ENCODE assay signal across 9 cellular contexts in genomic region chr5:57338068-57338848, GRCh38.
DNase-seq lines count a peak whose midpoint lies in the region; ATAC-seq and TF ChIP-seq lines count a peak whose summit lies in the region.
"Had no signal": no experiment of that assay in that cellular context is flagged by ENCODE, and none has a peak within 500 bp of the region (broad histone marks: within the 10 kb centered on the region; RNA-seq: fewer than 3 reads in every experiment).

No MANE protein-coding gene starts in this region.

- no peaks in the 10 kb centered on the region for H3K27me3 ChIP-seq in HL-60 (ENCODE audit: insufficient read depth, poor library complexity, severe bottlenecking)

- H3K27me3 Mint-ChIP-seq in activated T-helper 17 cell treated with anti-CD3 and anti-CD28 coated beads, Interleukin-2, amount 50 U/mL, for 72 hours = no peaks in the 10 kb centered on the region
- peaks cover 4% of the 10 kb centered on the region for H3K27me3 Mint-ChIP-seq in activated T-helper 1 cell treated with anti-CD3 and anti-CD28 coated beads, Interleukin-12 subunit alpha, Interleukin-12 subunit beta, Interleukin-2, Interleukin-4 antibody, amounts not matched to agents 30 ng/mL and 10 ng/mL and 1 ng/mL, durations not matched to agents 14 hours and 24 hours and 36 hours (ENCODE audit: insufficient read depth)

- CTCF ChIA-PET in AG04449 (lab: Yijun Ruan, JAX) = interaction anchor here (0.7 to 2.0 kb wide), 8 partner anchors 8 to 311 kb away, joined by 3 to 7 read pairs (median 4); no protein-coding TSS in a partner anchor

- H3K27ac Mint-ChIP-seq in activated T-helper 17 cell treated with anti-CD3 and anti-CD28 coated beads, Interleukin-2, amount 50 U/mL, for 72 hours = no peak overlapping the region
- no peak overlapping the region for H3K27ac Mint-ChIP-seq in activated T-helper 1 cell treated with anti-CD3 and anti-CD28 coated beads, Interleukin-12 subunit alpha, Interleukin-12 subunit beta, Interleukin-2, Interleukin-4 antibody, amounts not matched to agents 30 ng/mL and 10 ng/mL and 1 ng/mL, durations not matched to agents 14 hours and 24 hours and 36 hours

- H3K4me1 Mint-ChIP-seq in activated T-helper 17 cell treated with anti-CD3 and anti-CD28 coated beads, Interleukin-2, amount 50 U/mL, for 72 hours = no peaks in the 10 kb centered on the region
- H3K4me1 Mint-ChIP-seq in activated T-helper 1 cell treated with anti-CD3 and anti-CD28 coated beads, Interleukin-12 subunit alpha, Interleukin-12 subunit beta, Interleukin-2, Interleukin-4 antibody, amounts not matched to agents 30 ng/mL and 10 ng/mL and 1 ng/mL, durations not matched to agents 14 hours and 24 hours and 36 hours (ENCODE audit: low read depth) = no peaks in the 10 kb centered on the region

- ATAC-seq in activated T-helper 17 cell treated with anti-CD3 and anti-CD28 coated beads, Interleukin-2, amount 50 U/mL, for 72 hours (replicated peaks) = peak; percentile 63
- ATAC-seq in mucosa of descending colon (peak; percentile 86), HG03280 (IDR thresholded peaks at IDR 0.05; ENCODE audit: unreplicated experiment) (no peak)

- H3K9me3 Mint-ChIP-seq in activated T-helper 17 cell treated with anti-CD3 and anti-CD28 coated beads, Interleukin-2, amount 50 U/mL, for 72 hours = no peaks in the 10 kb centered on the region
- H3K9me3 Mint-ChIP-seq in activated T-helper 1 cell treated with anti-CD3 and anti-CD28 coated beads, Interleukin-12 subunit alpha, Interleukin-12 subunit beta, Interleukin-2, Interleukin-4 antibody, amounts not matched to agents 30 ng/mL and 10 ng/mL and 1 ng/mL, durations not matched to agents 14 hours and 24 hours and 36 hours = no peaks in the 10 kb centered on the region

- no peaks in the 10 kb centered on the region for H3K4me1 ChIP-seq in mucosa of descending colon (ENCODE audit: low read depth)

- DNase-seq in AG04449 (ENCODE audit: low read depth, low spot score) (no peak), HL-60 (ENCODE audit: low read depth in 1 of 2, low spot score in 1 of 2) (no peak), mucosa of descending colon (peak in 1 of 3 donors; percentile 33), GM19240 (ENCODE audit: insufficient read length, low spot score) (no peak)
- no peak for DNase-seq in activated T-helper 1 cell treated with anti-CD3 and anti-CD28 coated beads, Interleukin-12 subunit alpha, Interleukin-12 subunit beta, Interleukin-2, Interleukin-4 antibody, amounts not matched to agents 30 ng/mL and 10 ng/mL and 1 ng/mL, durations not matched to agents 14 hours and 24 hours and 36 hours (ENCODE audit: low spot score)

- no peak overlapping the region for H3K4me3 Mint-ChIP-seq in activated T-helper 17 cell treated with anti-CD3 and anti-CD28 coated beads, Interleukin-2, amount 50 U/mL, for 72 hours
- H3K4me3 Mint-ChIP-seq in activated T-helper 1 cell treated with anti-CD3 and anti-CD28 coated beads, Interleukin-12 subunit alpha, Interleukin-12 subunit beta, Interleukin-2, Interleukin-4 antibody, amounts not matched to agents 30 ng/mL and 10 ng/mL and 1 ng/mL, durations not matched to agents 14 hours and 24 hours and 36 hours = no peak overlapping the region

- intact Hi-C loops in mucosa of descending colon (cut with DNase I, micrococcal nuclease) = no loop called here
- intact Hi-C loops in activated T-helper 1 cell treated with anti-CD3 and anti-CD28 coated beads, Interleukin-12 subunit alpha, Interleukin-12 subunit beta, Interleukin-2, Interleukin-4 antibody, amounts not matched to agents 30 ng/mL and 10 ng/mL and 1 ng/mL, durations not matched to agents 14 hours and 24 hours and 36 hours (cut with micrococcal nuclease) = no loop called here

- POLR2A ChIA-PET in AG04449 (lab: Yijun Ruan, JAX) = no interaction called here

- H3K27ac ChIP-seq in HL-60 (replicated peaks) = no peak overlapping the region
- H3K27ac ChIP-seq: epithelial cell of prostate had no signal

- TF ChIP-seq CTCF in AG04449 (IDR thresholded peaks at IDR 0.05; ENCODE audit: insufficient read depth, low read length, missing control alignments) (peak; percentile 24), GM12873 (IDR thresholded peaks at IDR 0.05; ENCODE audit: insufficient read depth, low read depth, low read length, missing control alignments) (peak; percentile 69), HL-60 (IDR thresholded peaks at IDR 0.05; ENCODE audit: insufficient read depth, low read length) (peak; percentile 15), mucosa of descending colon (IDR thresholded peaks at IDR 0.05) (no peak)

- no peaks in the 10 kb centered on the region for H3K36me3 ChIP-seq in mucosa of descending colon (ENCODE audit: low read depth)

- no peaks in the 10 kb centered on the region for H3K9me3 ChIP-seq in mucosa of descending colon

- H3K36me3 Mint-ChIP-seq in activated T-helper 17 cell treated with anti-CD3 and anti-CD28 coated beads, Interleukin-2, amount 50 U/mL, for 72 hours (ENCODE audit: low read depth) = no peaks in the 10 kb centered on the region
- H3K36me3 Mint-ChIP-seq in activated T-helper 1 cell treated with anti-CD3 and anti-CD28 coated beads, Interleukin-12 subunit alpha, Interleukin-12 subunit beta, Interleukin-2, Interleukin-4 antibody, amounts not matched to agents 30 ng/mL and 10 ng/mL and 1 ng/mL, durations not matched to agents 14 hours and 24 hours and 36 hours (ENCODE audit: low read depth) = no peaks in the 10 kb centered on the region

- H3K4me3 ChIP-seq in AG04449 (ENCODE audit: low read depth, low read length) = no peak overlapping the region
- H3K4me3 ChIP-seq in HL-60 (replicated peaks; ENCODE audit: insufficient read depth, low read length) = no peak overlapping the region
- H3K4me3 ChIP-seq in mucosa of descending colon = no peak overlapping the region
